In genomic region chr10:132666733-132667612, GRCh38 we compare ENCODE assay signal across 16 cellular contexts.
DNase-seq lines count a peak whose midpoint lies in the region; TF ChIP-seq lines count a peak whose summit lies in the region.
"Had no signal": no experiment of that assay in that cellular context is flagged by ENCODE, and none has a peak within 500 bp of the region (broad histone marks: within the 10 kb centered on the region; RNA-seq: fewer than 3 reads in every experiment).

No MANE protein-coding gene starts in this region.

- TF ChIP-seq POLR2A in spleen (IDR thresholded peaks at IDR 0.05): no peak

- no peaks in the 10 kb centered on the region for H3K27me3 ChIP-seq in spleen (replicated peaks in 1 of 7)
- H3K27me3 ChIP-seq: ovary, Peyer's patch, tibial nerve had no signal

- H3K4me3 ChIP-seq in fibroblast of mammary gland (ENCODE audit: control insufficient read depth, low read depth, low read length) (peak overlapping the region; percentile 37), spleen (no peak overlapping the region)
- H3K4me3 ChIP-seq: ovary, Peyer's patch, tibial nerve had no signal

- DNase-seq in NCI-H82 (lab: John Stamatoyannopoulos, UW): peak; percentile 64
- no peak for DNase-seq in NCI-H82 treated with DMSO at 0.1 percent for 48 hours (lab: John Stamatoyannopoulos, UW; ENCODE audit: unreplicated experiment)
- DNase-seq in SK-N-DZ (ENCODE audit: low spot score): peak; percentile 88
- peak; percentile 40 for DNase-seq in fibroblast of mammary gland (ENCODE audit: low read depth)
- DNase-seq in spleen: peak; percentile 20
- DNase-seq in GM13976 (ENCODE audit: low spot score): no peak
- DNase-seq in NOMO-1 treated with dmso at 0.1 percent for 144 hours (lab: John Stamatoyannopoulos, UW; ENCODE audit: unreplicated experiment): no peak
- no peak for DNase-seq in stimulated activated CD4-positive, alpha-beta T cell treated with anti-CD3 and anti-CD28 coated beads, Interleukin-4, amount 100 ng/mL, for 1 hour
- DNase-seq: activated CD8-positive, alpha-beta T cell treated with anti-CD3 and anti-CD28 coated beads for 36 hours; activated effector memory CD4-positive, alpha-beta T cell treated with anti-CD3 and anti-CD28 coated beads, Interleukin-2, amount 50 U/mL, for 16 hours; central memory CD4-positive, alpha-beta T cell; DMS53; MM.1S had no signal

- intact Hi-C loops in spleen (cut with DNase I; ENCODE audit: low total_unique reads): no loop called here

- peaks cover 0 to 35% (median 2%) of the 10 kb centered on the region in 6 donors for H3K36me3 ChIP-seq in spleen
- H3K36me3 ChIP-seq: ovary, Peyer's patch had no signal

- in situ Hi-C loops in GM13976 (cut with MboI; ENCODE audit: low sequenced_read_pairs, unreplicated experiment): no loop called here

- 88 to 94% (median 90%) methylated on average over 18 of the region's 18 CpGs for WGBS in spleen, 5 donors

- TF ChIP-seq CTCF in fibroblast of mammary gland (conservative IDR thresholded peaks at IDR 0.05; ENCODE audit: control insufficient read depth, insufficient read depth, low read depth, low read length) (no peak), spleen (IDR thresholded peaks at IDR 0.05 in 8 of 11, conservative IDR thresholded peaks at IDR 0.05 in 3 of 11) (no peak), GM13976 (IDR thresholded peaks at IDR 0.05; ENCODE audit: borderline replicate concordance, control extremely low read depth, extremely low read depth, insufficient read depth, missing control alignments) (no peak)

- H3K4me1 ChIP-seq in spleen: peaks cover 0 to 19% (median 4%) of the 10 kb centered on the region in 6 donors
- H3K4me1 ChIP-seq: Peyer's patch had no signal

- H3K27ac ChIP-seq in spleen: no peak overlapping the region
- H3K27ac ChIP-seq: ovary, Peyer's patch, tibial nerve had no signal

- H3K9me3 ChIP-seq in spleen: no peaks in the 10 kb centered on the region
- H3K9me3 ChIP-seq: ovary, Peyer's patch, tibial nerve had no signal

Comparison
In these comparisons a context has a peak if more than half of its experiments do, and no peak if none do; other contexts are left out.
1. DNase-seq: peak in NCI-H82 (single experiment), SK-N-DZ (single experiment), fibroblast of mammary gland (single experiment) and spleen (single experiment); none in NCI-H82 treated with DMSO at 0.1 percent for 48 hours (single experiment), GM13976 (single experiment), NOMO-1 treated with dmso at 0.1 percent for 144 hours (single experiment) and stimulated activated CD4-positive, alpha-beta T cell treated with anti-CD3 and anti-CD28 coated beads, Interleukin-4, amount 100 ng/mL, for 1 hour (single experiment).